27 cellular contexts compared by ENCODE assay signal in the genomic region with DNA sequence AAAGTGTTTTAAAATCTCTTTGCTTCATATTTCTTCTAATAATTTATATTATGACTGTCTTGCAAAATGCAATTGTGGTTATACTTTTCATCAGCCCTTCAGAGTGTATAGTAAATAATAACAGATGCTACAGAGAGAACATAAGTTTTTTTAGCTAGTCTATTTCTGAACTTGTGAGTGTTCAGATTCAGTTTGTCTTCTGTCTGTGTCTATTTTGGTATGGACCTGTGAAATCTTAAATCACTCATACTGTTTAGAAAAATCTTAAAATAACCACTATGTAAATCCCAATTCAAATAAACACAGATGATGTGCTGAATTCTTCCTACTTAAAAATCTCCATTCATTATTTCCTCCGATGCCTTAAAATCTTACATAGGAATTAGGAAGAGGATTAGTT. TPM values are rescaled to one million over a fixed set of nuclear protein-coding genes. Genes with fewer than 3 reads are reported as not detected.
DNase-seq lines count a peak whose midpoint lies in the region; ATAC-seq and TF ChIP-seq lines count a peak whose summit lies in the region.
"Had no signal": no experiment of that assay in that cellular context is flagged by ENCODE, and none has a peak within 500 bp of the region (broad histone marks: within the 10 kb centered on the region; RNA-seq: fewer than 3 reads in every experiment).

No MANE protein-coding gene starts in this region.

- H3K4me2 ChIP-seq in fibroblast of lung (ENCODE audit: extremely low read depth, insufficient read depth, low read length) (peak overlapping the region; percentile 15), parathyroid adenoma (ENCODE audit: low read length) (no peak overlapping the region)
- H3K4me2 ChIP-seq: BLaER1 treated with 17β-estradiol and CSF1 and Interleukin-3, amounts not matched to agents 10 nM and 100 nM had no signal

- H3K9me3 ChIP-seq in SJSA1 (replicated peaks) (no peaks in the 10 kb centered on the region), fibroblast of lung (ENCODE audit: control insufficient read depth, insufficient read depth, low read depth, low read length) (no peaks in the 10 kb centered on the region), parathyroid adenoma (ENCODE audit: control insufficient read depth, low read length) (no peaks in the 10 kb centered on the region)
- H3K9me3 ChIP-seq: BLaER1 treated with 17β-estradiol and CSF1 and Interleukin-3, amounts not matched to agents 10 nM and 100 nM; gastroesophageal sphincter; left ventricle myocardium inferior; spleen; transverse colon had no signal

- H2AFZ ChIP-seq in fibroblast of lung (ENCODE audit: low read length) (no peak overlapping the region), parathyroid adenoma (peak overlapping the region; percentile 31)

- H3K27ac ChIP-seq in SJSA1 (peak overlapping the region; percentile 86), fibroblast of lung (ENCODE audit: insufficient read depth, low read length) (no peak overlapping the region), parathyroid adenoma (peak overlapping the region; percentile 36)
- H3K27ac ChIP-seq: BLaER1 treated with 17β-estradiol and CSF1 and Interleukin-3, amounts not matched to agents 10 nM and 100 nM; gastroesophageal sphincter; left ventricle myocardium inferior; spleen; transverse colon had no signal

- TF ChIP-seq CTCF in fibroblast of lung (conservative IDR thresholded peaks at IDR 0.05 in 1 of 2, IDR thresholded peaks at IDR 0.05 in 1 of 2; ENCODE audit: low read depth in 1 of 2, low read length in 2 of 2), result no peak
- no peak for TF ChIP-seq CTCF in parathyroid adenoma (IDR thresholded peaks at IDR 0.05)

- H3K9ac ChIP-seq in fibroblast of lung (ENCODE audit: insufficient read depth, low read length) (no peak overlapping the region), parathyroid adenoma (no peak overlapping the region)
- H3K9ac ChIP-seq: BLaER1 treated with 17β-estradiol and CSF1 and Interleukin-3, amounts not matched to agents 10 nM and 100 nM had no signal

- DNase-seq in EH (ENCODE audit: low read depth) (peak; percentile 43), SJSA1 (ENCODE audit: low read depth in 1 of 2, low spot score in 2 of 2) (peak in 1 of 2 experiments; percentile 21), fibroblast of lung (ENCODE audit: low read depth in 2 of 2) (no peak), hepatic stellate cell (ENCODE audit: low spot score) (no peak), MV-4-11 (lab: John Stamatoyannopoulos, UW) (no peak)
- DNase-seq: activated CD4-positive, alpha-beta T cell treated with anti-CD3 and anti-CD28 coated beads, Interleukin-2, amount 10 ng/mL, durations not matched to agents 7 days and 5 days; activated naive CD4-positive, alpha-beta T cell; activated T-cell treated with anti-CD3 and anti-CD28 coated beads, Interleukin-2, amount 50 U/mL, for 4 hours; DMS53; effector CD8-positive, alpha-beta T cell; left ventricle myocardium inferior; naive thymus-derived CD8-positive, alpha-beta T cell; NCI-H1092; NCI-H1930; NCI-H524; retina; SHP77; spleen; T1000; transverse colon had no signal

- peaks cover 19% of the 10 kb centered on the region for H3K4me1 ChIP-seq in SJSA1 (replicated peaks)
- H3K4me1 ChIP-seq in fibroblast of lung (ENCODE audit: control insufficient read depth, extremely low read depth, insufficient read depth, low read length), result peaks cover 5% of the 10 kb centered on the region
- H3K4me1 ChIP-seq in parathyroid adenoma, result peaks cover 8% of the 10 kb centered on the region
- H3K4me1 ChIP-seq: gastroesophageal sphincter had no signal

- no peak overlapping the region for H3K4me3 ChIP-seq in SJSA1
- peak overlapping the region in 1 of 4 experiments; percentile 73 for H3K4me3 ChIP-seq in fibroblast of lung (replicated peaks in 1 of 4; ENCODE audit: control extremely low read depth in 1 of 4, insufficient read depth in 1 of 4, low read depth in 3 of 4, low read length in 4 of 4)
- no peak overlapping the region for H3K4me3 ChIP-seq in parathyroid adenoma (ENCODE audit: low read depth, low read length)
- H3K4me3 ChIP-seq: BLaER1 treated with 17β-estradiol and CSF1 and Interleukin-3, amounts not matched to agents 10 nM and 100 nM; gastroesophageal sphincter; left ventricle myocardium inferior; spleen; transverse colon had no signal

- H3K27me3 ChIP-seq in SJSA1 (replicated peaks) (no peaks in the 10 kb centered on the region), fibroblast of lung (ENCODE audit: control insufficient read depth, insufficient read depth, low read length) (no peaks in the 10 kb centered on the region), parathyroid adenoma (ENCODE audit: control insufficient read depth, insufficient read depth, low read length) (no peaks in the 10 kb centered on the region)
- H3K27me3 ChIP-seq: BLaER1 treated with 17β-estradiol and CSF1 and Interleukin-3, amounts not matched to agents 10 nM and 100 nM; transverse colon had no signal

- H3K79me2 ChIP-seq in fibroblast of lung (ENCODE audit: control insufficient read depth, insufficient read depth, low read length), result no peaks in the 10 kb centered on the region
- no peaks in the 10 kb centered on the region for H3K79me2 ChIP-seq in parathyroid adenoma

- no peak for ATAC-seq in HG02885 (IDR thresholded peaks at IDR 0.05; ENCODE audit: poor library complexity, unreplicated experiment)
- ATAC-seq in GM21723 (IDR thresholded peaks at IDR 0.05; ENCODE audit: unreplicated experiment), result no peak
- ATAC-seq: activated T-cell treated with anti-CD3 and anti-CD28 coated beads, Interleukin-2, amount 50 U/mL, for 4 hours; gastroesophageal sphincter; HepG2; naive thymus-derived CD8-positive, alpha-beta T cell; WTC11 had no signal

- no peaks in the 10 kb centered on the region for H4K20me1 ChIP-seq in fibroblast of lung (ENCODE audit: control insufficient read depth, extremely low read depth, insufficient read depth, low read length)
- H4K20me1 ChIP-seq: BLaER1 treated with 17β-estradiol and CSF1 and Interleukin-3, amounts not matched to agents 10 nM and 100 nM had no signal

- no peaks in the 10 kb centered on the region for H3K36me3 ChIP-seq in SJSA1
- H3K36me3 ChIP-seq in fibroblast of lung (ENCODE audit: control insufficient read depth, insufficient read depth, low read length), result no peaks in the 10 kb centered on the region
- no peaks in the 10 kb centered on the region for H3K36me3 ChIP-seq in parathyroid adenoma (ENCODE audit: control insufficient read depth, insufficient read depth, low read length)
- H3K36me3 ChIP-seq: BLaER1 treated with 17β-estradiol and CSF1 and Interleukin-3, amounts not matched to agents 10 nM and 100 nM; gastroesophageal sphincter; left ventricle myocardium inferior; spleen; transverse colon had no signal

RNA-seq across cellular contexts. Expression of a gene that starts 2.1 kb away (rescaled TPM):
- 5.0 and 6.2 TPM in 2 replicates for total RNA-seq in SJSA1 (2014; rRNA removed; shearing (Covaris generic))
- total RNA-seq in fibroblast of lung, result 0.66 and 2.1 TPM in 2 replicates
- 1.4 and 2.9 TPM in 2 replicates for polyA plus RNA-seq in fibroblast of lung
- 1.2 and 1.8 TPM in 2 replicates for polyA plus RNA-seq in fibroblast of lung (2012)
- not detected in 2 replicates for polyA minus RNA-seq in fibroblast of lung (ENCODE audit: low replicate concordance)
- total RNA-seq: activated T-cell treated with anti-CD3 and anti-CD28 coated beads, Interleukin-2, amount 50 U/mL, for 4 hours; HepG2; naive thymus-derived CD8-positive, alpha-beta T cell had no signal
- polyA plus RNA-seq: HepG2; naive thymus-derived CD8-positive, alpha-beta T cell had no signal
